In genomic region chr19:56577719-56578602, GRCh38 we compare ENCODE assay signal across 16 cellular contexts.
"Had no signal": no experiment of that assay in that cellular context is flagged by ENCODE, and none has a peak within 500 bp of the region (broad histone marks: within the 10 kb centered on the region; RNA-seq: fewer than 3 reads in every experiment).

No MANE protein-coding gene starts in this region.

- DNase-seq: activated naive CD4-positive, alpha-beta T cell treated with Interleukin-2 at 50 U/mL for 16 hours; activated naive CD8-positive, alpha-beta T cell treated with anti-CD3 and anti-CD28 coated beads, Interleukin-2, amount 50 U/mL, for 24 hours; activated T-cell treated with anti-CD3 and anti-CD28 coated beads for 4 hours; islet precursor cell; mammary epithelial cell; mucosa of descending colon; occipital lobe; right cardiac atrium; stimulated activated naive CD8-positive, alpha-beta T cell treated with anti-CD3 and anti-CD28 coated beads, Interleukin-15, amount 100 ng/mL, for 72 hours; T-helper 1 cell; T1000 had no signal

- H3K4me1 ChIP-seq: gastroesophageal sphincter had no signal

- H3K4me3 Mint-ChIP-seq: activated naive CD8-positive, alpha-beta T cell treated with anti-CD3 and anti-CD28 coated beads, Interleukin-2, amount 50 U/mL, for 24 hours; natural killer cell treated with Interleukin-12 subunit alpha and Interleukin-12 subunit beta and Interleukin-15 and Interleukin-18, amount 100 ng/mL, for 72 hours; stimulated activated naive CD8-positive, alpha-beta T cell treated with anti-CD3 and anti-CD28 coated beads, Interleukin-15, amount 100 ng/mL, for 72 hours had no signal

- H3K4me3 ChIP-seq: gastroesophageal sphincter, mucosa of descending colon had no signal

- H3K27ac ChIP-seq: gastroesophageal sphincter had no signal

- H3K4me1 Mint-ChIP-seq: activated naive CD8-positive, alpha-beta T cell treated with anti-CD3 and anti-CD28 coated beads, Interleukin-2, amount 50 U/mL, for 24 hours; stimulated activated naive CD8-positive, alpha-beta T cell treated with anti-CD3 and anti-CD28 coated beads, Interleukin-15, amount 100 ng/mL, for 72 hours had no signal

- H3K27ac Mint-ChIP-seq: activated naive CD8-positive, alpha-beta T cell treated with anti-CD3 and anti-CD28 coated beads, Interleukin-2, amount 50 U/mL, for 24 hours; natural killer cell treated with Interleukin-12 subunit alpha and Interleukin-12 subunit beta and Interleukin-15 and Interleukin-18, amount 100 ng/mL, for 72 hours; progenitor cell of endocrine pancreas; stimulated activated naive CD8-positive, alpha-beta T cell treated with anti-CD3 and anti-CD28 coated beads, Interleukin-15, amount 100 ng/mL, for 72 hours had no signal

- H3K27me3 Mint-ChIP-seq: activated naive CD8-positive, alpha-beta T cell treated with anti-CD3 and anti-CD28 coated beads, Interleukin-2, amount 50 U/mL, for 24 hours; natural killer cell treated with Interleukin-12 subunit alpha and Interleukin-12 subunit beta and Interleukin-15 and Interleukin-18, amount 100 ng/mL, for 72 hours; progenitor cell of endocrine pancreas; stimulated activated naive CD8-positive, alpha-beta T cell treated with anti-CD3 and anti-CD28 coated beads, Interleukin-15, amount 100 ng/mL, for 72 hours had no signal

- ATAC-seq: activated CD4-positive, CD25-positive, alpha-beta regulatory T cell treated with anti-CD3 and anti-CD28 coated beads, Interleukin-2, amount 50 U/mL, for 24 hours; activated naive CD8-positive, alpha-beta T cell treated with anti-CD3 and anti-CD28 coated beads, Interleukin-2, amount 50 U/mL, for 24 hours; gastroesophageal sphincter; left lobe of liver; mucosa of descending colon; natural killer cell treated with Interleukin-12 subunit alpha and Interleukin-12 subunit beta and Interleukin-15 and Interleukin-18, amount 100 ng/mL, for 72 hours; right cardiac atrium; stimulated activated naive CD8-positive, alpha-beta T cell treated with anti-CD3 and anti-CD28 coated beads, Interleukin-15, amount 100 ng/mL, for 72 hours had no signal

- H3K27me3 ChIP-seq: gastroesophageal sphincter had no signal
